ENCODE assay signal across 24 cellular contexts in genomic region chr4:137253949-137254348, GRCh38.
A peak's percentile ranks its signal among the peaks of the same experiment; 100 is the strongest.
DNase-seq lines count a peak whose midpoint lies in the region; TF ChIP-seq lines count a peak whose summit lies in the region.
"Had no signal": no experiment of that assay in that cellular context is flagged by ENCODE, and none has a peak within 500 bp of the region (broad histone marks: within the 10 kb centered on the region; RNA-seq: fewer than 3 reads in every experiment).

No MANE protein-coding gene starts in this region.

- H3K4ac ChIP-seq in mesenchymal stem cell (ENCODE audit: low read depth in 1 of 2, low read length in 2 of 2) = no peak overlapping the region

- no peak overlapping the region for H3K27ac ChIP-seq in mesenchymal stem cell (ENCODE audit: low read length, poor library complexity, severe bottlenecking)
- no peak overlapping the region for H3K27ac ChIP-seq in thyroid gland
- H3K27ac ChIP-seq: gastrocnemius medialis, prostate gland, spleen had no signal

- H2BK15ac ChIP-seq in mesenchymal stem cell (ENCODE audit: low read depth, poor library complexity, severe bottlenecking) = no peak overlapping the region

- H3K4me2 ChIP-seq in mesenchymal stem cell (ENCODE audit: low read length, poor library complexity, severe bottlenecking) = no peak overlapping the region
- H3K4me2 ChIP-seq: GM23338 had no signal

- no peak overlapping the region for H2AK5ac ChIP-seq in mesenchymal stem cell (ENCODE audit: low read length, severe bottlenecking)

- H3K23ac ChIP-seq in mesenchymal stem cell (ENCODE audit: low read length in 2 of 2) = no peak overlapping the region

- no peak overlapping the region for H4K8ac ChIP-seq in mesenchymal stem cell (ENCODE audit: low read length)

- H4K91ac ChIP-seq in mesenchymal stem cell (ENCODE audit: low read length) = no peak overlapping the region

- H3K4me1 ChIP-seq in mesenchymal stem cell (ENCODE audit: control insufficient read depth, insufficient read depth, low read depth, low read length) (no peaks in the 10 kb centered on the region), thyroid gland (no peaks in the 10 kb centered on the region)
- H3K4me1 ChIP-seq: gastrocnemius medialis, prostate gland, spleen had no signal

- no peak overlapping the region for H2BK120ac ChIP-seq in mesenchymal stem cell (ENCODE audit: low read depth, low read length)

- no peaks in the 10 kb centered on the region for H3K79me1 ChIP-seq in mesenchymal stem cell (replicated peaks; ENCODE audit: low read length, poor library complexity, severe bottlenecking)

- no peak for TF ChIP-seq CTCF in epithelial cell of esophagus (IDR thresholded peaks at IDR 0.05; ENCODE audit: insufficient read depth, low read depth, low read length, missing control alignments)
- no peak for TF ChIP-seq CTCF in thyroid gland (IDR thresholded peaks at IDR 0.05)

- intact Hi-C loops in thyroid gland (cut with DNase I) = no loop called here

- no peak overlapping the region for H3K9ac ChIP-seq in mesenchymal stem cell (ENCODE audit: low read length)

- TF ChIP-seq POLR2A in thyroid gland (IDR thresholded peaks at IDR 0.05) = no peak

- H3K36me3 ChIP-seq in mesenchymal stem cell (ENCODE audit: control insufficient read depth in 1 of 2, insufficient read depth in 2 of 2, low read depth in 1 of 2, low read length in 2 of 2) = peaks cover 0 to 38% of the 10 kb centered on the region in 2 experiments
- no peaks in the 10 kb centered on the region for H3K36me3 ChIP-seq in thyroid gland
- H3K36me3 ChIP-seq: gastrocnemius medialis, prostate gland, spleen had no signal

- H3K18ac ChIP-seq in mesenchymal stem cell (ENCODE audit: low read depth in 1 of 2, low read length in 2 of 2) = no peak overlapping the region

- no peaks in the 10 kb centered on the region for H3K27me3 ChIP-seq in mesenchymal stem cell (ENCODE audit: control insufficient read depth in 1 of 2, insufficient read depth in 1 of 2, low read length in 2 of 2)
- H3K27me3 ChIP-seq in thyroid gland = no peaks in the 10 kb centered on the region
- H3K27me3 ChIP-seq: gastrocnemius medialis, spleen had no signal

- DNase-seq in AG08396 (ENCODE audit: low spot score) = peak; percentile 9
- DNase-seq in LHCN-M2 (ENCODE audit: low read depth) = peak; percentile 76
- peak; percentile 23 for DNase-seq in epithelial cell of esophagus (ENCODE audit: low read depth)
- peak; percentile 74 for DNase-seq in mesenchymal stem cell
- no peak for DNase-seq in thyroid gland
- no peak for DNase-seq in DMS79 (lab: John Stamatoyannopoulos, UW)
- DNase-seq in AML-193 (lab: John Stamatoyannopoulos, UW) = no peak
- no peak for DNase-seq in DMS53 treated with DMSO at 0.1 percent for 48 hours (lab: John Stamatoyannopoulos, UW; ENCODE audit: unreplicated experiment)
- DNase-seq: activated CD4-positive, alpha-beta T cell treated with anti-CD3 and anti-CD28 coated beads, Interleukin-2, amount 10 ng/mL, durations not matched to agents 7 days and 5 days; activated CD8-positive, alpha-beta memory T cell treated with anti-CD3 and anti-CD28 coated beads, Interleukin-2, amount 50 U/mL, for 48 hours; activated effector memory CD4-positive, alpha-beta T cell treated with Interleukin-2 at 50 U/mL for 16 hours; amygdala; CD8-positive, alpha-beta memory T cell; DND-41; effector memory CD8-positive, alpha-beta T cell; gastrocnemius medialis; NCI-H146; NCI-H2171 treated with DMSO at 0.1 percent for 48 hours; NCI-H748 treated with DMSO at 0.1 percent for 48 hours; nephron progenitor cell; SIG-M5; spleen had no signal

- H2AFZ ChIP-seq in mesenchymal stem cell (ENCODE audit: low read depth, low read length) = no peak overlapping the region
- H2AFZ ChIP-seq: GM23338 had no signal

- H2BK5ac ChIP-seq in mesenchymal stem cell (ENCODE audit: low read depth, low read length, poor library complexity, severe bottlenecking) = no peak overlapping the region

- H2BK12ac ChIP-seq in mesenchymal stem cell (ENCODE audit: low read length in 2 of 2) = no peak overlapping the region

- H3K9me3 ChIP-seq in mesenchymal stem cell (ENCODE audit: control insufficient read depth, low read length) (peaks cover 44% of the 10 kb centered on the region), thyroid gland (no peaks in the 10 kb centered on the region)
- H3K9me3 ChIP-seq: gastrocnemius medialis, prostate gland had no signal

- H3K14ac ChIP-seq in mesenchymal stem cell (ENCODE audit: low read length in 2 of 2) = no peak overlapping the region

- no peak overlapping the region for H3K4me3 ChIP-seq in epithelial cell of esophagus (ENCODE audit: low read length)
- H3K4me3 ChIP-seq in mesenchymal stem cell (ENCODE audit: insufficient read depth in 1 of 2, low read depth in 1 of 2, low read length in 2 of 2) = no peak overlapping the region
- no peak overlapping the region for H3K4me3 ChIP-seq in thyroid gland (replicated peaks in 1 of 3)
- H3K4me3 ChIP-seq: gastrocnemius medialis, GM23338, prostate gland, spleen had no signal

Comparison
In these comparisons a context has a peak if more than half of its experiments do, and no peak if none do; other contexts are left out.
1. DNase-seq: peak in AG08396 (single experiment), LHCN-M2 (single experiment), epithelial cell of esophagus (single experiment) and mesenchymal stem cell (single experiment); none in thyroid gland (0 of 2), DMS79 (single experiment), AML-193 (0 of 2) and DMS53 treated with DMSO at 0.1 percent for 48 hours (single experiment).